ENCODE assay signal across 15 cellular contexts in genomic region chr7:70458195-70458695, GRCh38.
DNase-seq lines count a peak whose midpoint lies in the region; ATAC-seq and TF ChIP-seq lines count a peak whose summit lies in the region.
"Had no signal": no experiment of that assay in that cellular context is flagged by ENCODE, and none has a peak within 500 bp of the region (broad histone marks: within the 10 kb centered on the region; RNA-seq: fewer than 3 reads in every experiment).

No MANE protein-coding gene starts in this region.

- H3K36me3 ChIP-seq in CD4-positive, alpha-beta memory T cell (ENCODE audit: insufficient read depth, low read length) = no peaks in the 10 kb centered on the region
- H3K36me3 ChIP-seq in HUES64 (ENCODE audit: insufficient read depth, low read length) (no peaks in the 10 kb centered on the region), adipocyte (ENCODE audit: control insufficient read depth, insufficient read depth, low read length, severe bottlenecking) (no peaks in the 10 kb centered on the region)
- H3K36me3 ChIP-seq: WERI-Rb-1 had no signal

- no peak for TF ChIP-seq CTCF in nephron (IDR thresholded peaks at IDR 0.05; ENCODE audit: unreplicated experiment in 3 of 3)
- TF ChIP-seq CTCF in foreskin fibroblast (IDR thresholded peaks at IDR 0.05; ENCODE audit: low read depth, low read length) = no peak

- ATAC-seq in GM18520 (IDR thresholded peaks at IDR 0.05; ENCODE audit: unreplicated experiment) = no peak
- ATAC-seq in left lobe of liver = no peak
- ATAC-seq: activated CD8-positive, alpha-beta memory T cell treated with anti-CD3 and anti-CD28 coated beads, Interleukin-2, amount 10 ng/mL, durations not matched to agents 7 days and 5 days had no signal

- WGBS in HUES64 = 88% methylated on average over 2 of the region's 4 CpGs

- CTCF ChIA-PET in CD4-positive, alpha-beta memory T cell (lab: Charles Lee; ENCODE audit: partially characterized antibody) = no interaction called here

- no peaks in the 10 kb centered on the region for H3K36me3 Mint-ChIP-seq in CD4-positive, alpha-beta memory T cell
- peaks cover 5% of the 10 kb centered on the region for H3K36me3 Mint-ChIP-seq in nephron (ENCODE audit: low read depth)
- H3K36me3 Mint-ChIP-seq: activated CD8-positive, alpha-beta memory T cell treated with anti-CD3 and anti-CD28 coated beads, Interleukin-2, amount 10 ng/mL, durations not matched to agents 7 days and 5 days had no signal

- peaks cover 9% of the 10 kb centered on the region for H3K4me1 ChIP-seq in CD4-positive, alpha-beta memory T cell (ENCODE audit: insufficient read depth, low read length)
- H3K4me1 ChIP-seq in HUES64 (ENCODE audit: insufficient read depth, low read length) (peaks cover 26% of the 10 kb centered on the region), adipocyte (ENCODE audit: control insufficient read depth, insufficient read depth, low read length) (no peaks in the 10 kb centered on the region)

- POLR2A ChIA-PET in CD4-positive, alpha-beta memory T cell (lab: Charles Lee; ENCODE audit: partially characterized antibody) = no interaction called here

- peaks cover 4 to 33% (median 17%) of the 10 kb centered on the region in 4 donors for H3K4me1 Mint-ChIP-seq in CD4-positive, alpha-beta memory T cell
- peaks cover 20% of the 10 kb centered on the region for H3K4me1 Mint-ChIP-seq in nephron

- H3K9me3 ChIP-seq in CD4-positive, alpha-beta memory T cell (ENCODE audit: control insufficient read depth in 1 of 2, low read length in 2 of 2) = no peaks in the 10 kb centered on the region
- H3K9me3 ChIP-seq in HUES64 (ENCODE audit: insufficient read depth, low read depth, low read length) (no peaks in the 10 kb centered on the region), adipocyte (ENCODE audit: control insufficient read depth, low read length) (no peaks in the 10 kb centered on the region)

- no peak for DNase-seq in CD4-positive, alpha-beta memory T cell
- DNase-seq in adipocyte (ENCODE audit: low read depth) (peak; percentile 29), left lobe of liver (ENCODE audit: low spot score) (no peak), foreskin fibroblast (no peak)
- no peak for DNase-seq in stimulated activated CD4-positive, alpha-beta T cell treated with anti-CD3 and anti-CD28 coated beads, Interleukin-4, amount 100 ng/mL, for 1 hour
- DNase-seq: activated CD8-positive, alpha-beta memory T cell treated with anti-CD3 and anti-CD28 coated beads, Interleukin-2, amount 10 ng/mL, durations not matched to agents 7 days and 5 days; activated naive CD4-positive, alpha-beta T cell treated with anti-CD3 and anti-CD28 coated beads for 36 hours; Kasumi-1; retina; stimulated activated CD4-positive, alpha-beta T cell treated with anti-CD3 and anti-CD28 coated beads, Interleukin-1b, Interleukin-23, amount 100 ng/mL, for 48 hours; stimulated activated CD8-positive, alpha-beta memory T cell treated with anti-CD3 and anti-CD28 coated beads, Interleukin-4, amount 100 ng/mL, for 48 hours; WERI-Rb-1 had no signal

- H3K4me3 Mint-ChIP-seq in CD4-positive, alpha-beta memory T cell = no peak overlapping the region
- no peak overlapping the region for H3K4me3 Mint-ChIP-seq in nephron
- H3K4me3 Mint-ChIP-seq: activated CD8-positive, alpha-beta memory T cell treated with anti-CD3 and anti-CD28 coated beads, Interleukin-2, amount 10 ng/mL, durations not matched to agents 7 days and 5 days; activated naive CD4-positive, alpha-beta T cell treated with anti-CD3 and anti-CD28 coated beads for 36 hours had no signal

- H3K27ac ChIP-seq in CD4-positive, alpha-beta memory T cell (ENCODE audit: low read depth, low read length) = no peak overlapping the region
- H3K27ac ChIP-seq in HUES64 (ENCODE audit: low read depth, low read length) = no peak overlapping the region
- H3K27ac ChIP-seq: WERI-Rb-1 had no signal

- H3K9ac ChIP-seq in HUES64 (ENCODE audit: low read depth, low read length) (peak overlapping the region; percentile 23; the same call in 1 of the 2 replicates), adipocyte (ENCODE audit: low read length) (no peak overlapping the region)

- no peak overlapping the region for H3K4me3 ChIP-seq in CD4-positive, alpha-beta memory T cell (ENCODE audit: low read length in 2 of 2)
- no peak overlapping the region for H3K4me3 ChIP-seq in HUES64 (ENCODE audit: low read length)
- H3K4me3 ChIP-seq in adipocyte (ENCODE audit: low read length) = no peak overlapping the region
- H3K4me3 ChIP-seq in foreskin fibroblast (ENCODE audit: low read depth in 1 of 2, low read length in 2 of 2) = no peak overlapping the region

- intact Hi-C loops in CD4-positive, alpha-beta memory T cell (cut with micrococcal nuclease) = no loop called here

- peak overlapping the region in 5 of 7 donors; percentile 25 to 70 (median 43) for H3K27ac Mint-ChIP-seq in CD4-positive, alpha-beta memory T cell
- H3K27ac Mint-ChIP-seq in nephron = peak overlapping the region; percentile 61 to 73 (median 71)
- H3K27ac Mint-ChIP-seq: activated CD8-positive, alpha-beta memory T cell treated with anti-CD3 and anti-CD28 coated beads, Interleukin-2, amount 10 ng/mL, durations not matched to agents 7 days and 5 days; activated naive CD4-positive, alpha-beta T cell treated with anti-CD3 and anti-CD28 coated beads for 36 hours had no signal

- peaks cover 0 to 6% (median 0%) of the 10 kb centered on the region in 8 donors for H3K9me3 Mint-ChIP-seq in CD4-positive, alpha-beta memory T cell
- H3K9me3 Mint-ChIP-seq in nephron = no peaks in the 10 kb centered on the region
- H3K9me3 Mint-ChIP-seq: activated naive CD4-positive, alpha-beta T cell treated with anti-CD3 and anti-CD28 coated beads for 36 hours had no signal

- no peaks in the 10 kb centered on the region for H3K27me3 ChIP-seq in CD4-positive, alpha-beta memory T cell (ENCODE audit: insufficient read depth, low read length)
- H3K27me3 ChIP-seq in HUES64 (ENCODE audit: insufficient read depth, low read length) = no peaks in the 10 kb centered on the region
- H3K27me3 ChIP-seq in adipocyte (replicated peaks; ENCODE audit: control insufficient read depth, insufficient read depth, low read length) = no peaks in the 10 kb centered on the region

- no peaks in the 10 kb centered on the region for H3K27me3 Mint-ChIP-seq in CD4-positive, alpha-beta memory T cell
- peaks cover 5% of the 10 kb centered on the region for H3K27me3 Mint-ChIP-seq in nephron (ENCODE audit: low read depth)
- H3K27me3 Mint-ChIP-seq: activated CD8-positive, alpha-beta memory T cell treated with anti-CD3 and anti-CD28 coated beads, Interleukin-2, amount 10 ng/mL, durations not matched to agents 7 days and 5 days had no signal
